Comparison of ENCODE assay signal across 13 cellular contexts in genomic region chr11:109426442-109426841, GRCh38. TPM values are rescaled to one million over a fixed set of nuclear protein-coding genes. Genes with fewer than 3 reads are reported as not detected.
DNase-seq lines count a peak whose midpoint lies in the region; FAIRE-seq and TF ChIP-seq lines count a peak whose summit lies in the region.
"Had no signal": no experiment of that assay in that cellular context is flagged by ENCODE, and none has a peak within 500 bp of the region (broad histone marks: within the 10 kb centered on the region; RNA-seq: fewer than 3 reads in every experiment).

No MANE protein-coding gene starts in this region.

- peaks cover 15% of the 10 kb centered on the region for H3K4me1 Mint-ChIP-seq in endothelial cell (ENCODE audit: unreplicated experiment)

- no peak for TF ChIP-seq POLR2A in H54 (IDR thresholded peaks at IDR 0.05; ENCODE audit: low read depth, low read length)

- no peak for DNase-seq in BJ (ENCODE audit: low read depth)
- DNase-seq in GM13977 (ENCODE audit: low spot score) = no peak
- peak; percentile 26 for DNase-seq in NCI-H146 (lab: John Stamatoyannopoulos, UW)
- no peak for DNase-seq in endothelial cell (ENCODE audit: low spot score)
- DNase-seq in activated CD4-positive, CD25-positive, alpha-beta regulatory T cell treated with anti-CD3 and anti-CD28 coated beads, Interleukin-2, amount 50 U/mL, for 72 hours = no peak
- no peak for DNase-seq in H54 (ENCODE audit: insufficient read length, low spot score)
- no peak for DNase-seq in central memory CD4-positive, alpha-beta T cell
- no peak for DNase-seq in medulla oblongata (ENCODE audit: extremely low spot score)
- DNase-seq: lower lobe of right lung; NCI-H446 treated with DMSO at 0.1 percent for 48 hours; stimulated activated naive CD4-positive, alpha-beta T cell treated with Interleukin-2 at 50 U/mL for 16 hours had no signal

- no peak overlapping the region for H3K27ac Mint-ChIP-seq in endothelial cell (ENCODE audit: unreplicated experiment)
- H3K27ac Mint-ChIP-seq: activated naive CD8-positive, alpha-beta T cell; WTC11 had no signal

- no peaks in the 10 kb centered on the region for H3K36me3 ChIP-seq in BJ (ENCODE audit: control insufficient read depth, insufficient read depth, low read length)
- H3K36me3 ChIP-seq: lower lobe of right lung had no signal

- FAIRE-seq in H54 (lab: Jason Lieb, UNC) = no peak

- H3K9me3 Mint-ChIP-seq in endothelial cell (ENCODE audit: unreplicated experiment) = no peaks in the 10 kb centered on the region
- H3K9me3 Mint-ChIP-seq: WTC11 had no signal

- H3K36me3 Mint-ChIP-seq in endothelial cell (ENCODE audit: low read depth, unreplicated experiment) = no peaks in the 10 kb centered on the region
- H3K36me3 Mint-ChIP-seq: activated naive CD8-positive, alpha-beta T cell; WTC11 had no signal

- TF ChIP-seq CTCF in BJ (IDR thresholded peaks at IDR 0.05; ENCODE audit: insufficient read depth, low read depth, low read length) = 0 out of 2 replicates have a peak, but pooled peaks have one; percentile 6
- peak; percentile 16 for TF ChIP-seq CTCF in GM13977 (IDR thresholded peaks at IDR 0.05; ENCODE audit: extremely low read depth, insufficient read depth, missing control alignments)
- TF ChIP-seq CTCF in endothelial cell (IDR thresholded peaks at IDR 0.05; ENCODE audit: unreplicated experiment) = peak; percentile 64

- H3K4me3 Mint-ChIP-seq in endothelial cell (ENCODE audit: unreplicated experiment) = no peak overlapping the region
- H3K4me3 Mint-ChIP-seq: activated naive CD8-positive, alpha-beta T cell; WTC11 had no signal

- no peak overlapping the region for H3K4me3 ChIP-seq in BJ (ENCODE audit: low read depth, low read length)
- H3K4me3 ChIP-seq: lower lobe of right lung had no signal

- CTCF ChIA-PET in BJ (lab: Yijun Ruan, JAX) = interaction anchor here (0.9 kb wide), 1 partner anchor 65 kb away, joined by 3 read pairs; no protein-coding TSS in a partner anchor

- in situ Hi-C loops in GM13977 (cut with MboI; ENCODE audit: low pct_unique_long_range_greater_than_20kb, low sequenced_read_pairs, unreplicated experiment) = no loop called here

- POLR2A ChIA-PET in BJ (lab: Charles Lee) = no interaction called here

- peaks cover 7% of the 10 kb centered on the region for H3K27me3 Mint-ChIP-seq in endothelial cell (ENCODE audit: unreplicated experiment)

- H3K27me3 ChIP-seq in BJ (ENCODE audit: control insufficient read depth, insufficient read depth, low read length) = peaks cover 5% of the 10 kb centered on the region

RNA-seq across cellular contexts. Expression of gene C11orf87, which starts 4.5 kb away (rescaled TPM):
- 0.11 and 0.13 TPM in 2 replicates for polyA plus RNA-seq in BJ (2011; rRNA removed)
- polyA minus RNA-seq in BJ (2011; rRNA and poly(A)+ RNA removed) = 0.09 and 0.10 TPM in 2 replicates
- total RNA-seq in endothelial cell (ENCODE audit: unreplicated experiment) = 0.46 TPM

Comparison
In these comparisons a context has a peak if more than half of its experiments do, and no peak if none do; other contexts are left out.
1. CTCF ChIP-seq: peak in every context shown above with its lines; median percentile 64 in endothelial cell; 16 in GM13977; 6 in BJ.